Comparison of ENCODE assay signal across 8 cellular contexts in genomic region chr1:37476460-37477197, GRCh38. TPM values are rescaled to one million over a fixed set of nuclear protein-coding genes. Genes with fewer than 3 reads are reported as not detected.
DNase-seq lines count a peak whose midpoint lies in the region; ATAC-seq, FAIRE-seq and TF ChIP-seq lines count a peak whose summit lies in the region.

No MANE protein-coding gene starts in this region.

- peaks cover 72% of the 10 kb centered on the region for H3K4me1 Mint-ChIP-seq in brain
- H3K4me1 Mint-ChIP-seq in stimulated activated naive B cell treated with anti-CD40 and anti-IgM and Interleukin-4, amounts not matched to agents 10 μg/mL and 1 μg/mL and 100 μg/mL, for 72 hours = peaks cover 53 to 86% of the 10 kb centered on the region in 2 donors

- intact Hi-C loops in kidney (cut with DNase I) = no loop called here

- no peaks in the 10 kb centered on the region for H3K36me3 Mint-ChIP-seq in brain
- H3K36me3 Mint-ChIP-seq in stimulated activated naive B cell treated with anti-CD40 and anti-IgM and Interleukin-4, amounts not matched to agents 10 μg/mL and 1 μg/mL and 100 μg/mL, for 72 hours = peaks cover 56 to 58% of the 10 kb centered on the region in 2 donors

- peaks cover 19% of the 10 kb centered on the region for H3K36me3 ChIP-seq in ES-I3 (ENCODE audit: insufficient read depth, low read length)
- H3K36me3 ChIP-seq in Loucy (ENCODE audit: insufficient read depth, low read length) = peaks cover 16% of the 10 kb centered on the region; the same call in 1 of the 2 replicates
- peaks cover 20 to 33% of the 10 kb centered on the region in 2 donors for H3K36me3 ChIP-seq in kidney (ENCODE audit: control insufficient read depth in 1 of 2, insufficient read depth in 2 of 2, low read length in 2 of 2)

- 0 out of 2 replicates have a peak, but pooled peaks cover 3% of the 10 kb centered on the region for H3F3A ChIP-seq in Loucy (ENCODE audit: low read depth)

- H3K27me3 Mint-ChIP-seq in brain = peaks cover 4% of the 10 kb centered on the region
- H3K27me3 Mint-ChIP-seq in stimulated activated naive B cell treated with anti-CD40 and anti-IgM and Interleukin-4, amounts not matched to agents 10 μg/mL and 1 μg/mL and 100 μg/mL, for 72 hours = peaks cover 4 to 9% of the 10 kb centered on the region in 2 donors

- no peak for TF ChIP-seq CTCF in Loucy (conservative IDR thresholded peaks at IDR 0.05; ENCODE audit: low read length)
- TF ChIP-seq CTCF in brain (conservative IDR thresholded peaks at IDR 0.05) = no peak
- TF ChIP-seq CTCF in kidney (IDR thresholded peaks at IDR 0.05; ENCODE audit: borderline replicate concordance, extremely low read depth, insufficient read depth) = no peak

- H3K27ac ChIP-seq in kidney (ENCODE audit: low read depth in 2 of 2, low read length in 2 of 2) = peak overlapping the region; percentile 92 to 97

- in situ Hi-C loops in KBM-7 (cut with MboI; ENCODE audit: low pct_unique_long_range_greater_than_20kb, low sequenced_read_pairs) = no loop called here

- peak overlapping the region; percentile 28; the same call in 1 of the 2 replicates for H3K9ac ChIP-seq in ES-I3 (ENCODE audit: low read depth, low read length)
- peak overlapping the region; percentile 90 for H3K9ac ChIP-seq in Loucy (ENCODE audit: low read depth, low read length, poor library complexity, severe bottlenecking)
- H3K9ac ChIP-seq in kidney (ENCODE audit: low read length in 2 of 2) = peak overlapping the region; percentile 96 to 99

- H3K9me3 ChIP-seq in ES-I3 (ENCODE audit: control insufficient read depth, insufficient read depth, low read length) (no peaks in the 10 kb centered on the region), Loucy (ENCODE audit: insufficient read depth, low read depth, low read length) (no peaks in the 10 kb centered on the region), kidney (ENCODE audit: control insufficient read depth in 1 of 2, low read length in 2 of 2) (no peaks in the 10 kb centered on the region)

- H3K27ac Mint-ChIP-seq in brain = peak overlapping the region in 4 of 5 experiments; percentile 72 to 91 (median 87)
- peak overlapping the region; percentile 97 for H3K27ac Mint-ChIP-seq in stimulated activated naive B cell treated with anti-CD40 and anti-IgM and Interleukin-4, amounts not matched to agents 10 μg/mL and 1 μg/mL and 100 μg/mL, for 72 hours

- H4K20me1 ChIP-seq in Loucy (ENCODE audit: insufficient read depth, low read length, poor library complexity, severe bottlenecking) = peaks cover 60% of the 10 kb centered on the region

- peak overlapping the region; percentile 98 for H3K4me3 ChIP-seq in Loucy (ENCODE audit: low read length, poor library complexity, severe bottlenecking)
- peak overlapping the region; percentile 96 for H3K4me3 ChIP-seq in kidney (ENCODE audit: low read length in 2 of 2)

- peak in 1 of 2 donors; percentile 0 for ATAC-seq in stimulated activated naive B cell treated with anti-CD40 and anti-IgM and Interleukin-4, amounts not matched to agents 10 μg/mL and 1 μg/mL and 100 μg/mL, for 72 hours (replicated peaks)
- no peak for ATAC-seq in HG03196 (IDR thresholded peaks at IDR 0.05; ENCODE audit: unreplicated experiment)

- H3K27me3 ChIP-seq in Loucy (ENCODE audit: insufficient read depth, low read length, poor library complexity, severe bottlenecking) = no peaks in the 10 kb centered on the region

- peaks cover 60% of the 10 kb centered on the region for H3K4me1 ChIP-seq in ES-I3 (ENCODE audit: insufficient read depth, low read length)
- H3K4me1 ChIP-seq in Loucy (ENCODE audit: insufficient read depth, low read length, poor library complexity, severe bottlenecking) = peaks cover 79% of the 10 kb centered on the region
- H3K4me1 ChIP-seq in kidney (ENCODE audit: control insufficient read depth in 1 of 2, insufficient read depth in 1 of 2, low read depth in 1 of 2, low read length in 2 of 2) = peaks cover 44 to 75% of the 10 kb centered on the region in 2 donors

- H3K9me3 Mint-ChIP-seq in brain = peaks cover 0 to 4% (median 0%) of the 10 kb centered on the region in 5 experiments
- no peaks in the 10 kb centered on the region for H3K9me3 Mint-ChIP-seq in stimulated activated naive B cell treated with anti-CD40 and anti-IgM and Interleukin-4, amounts not matched to agents 10 μg/mL and 1 μg/mL and 100 μg/mL, for 72 hours

- no peak for FAIRE-seq in kidney (lab: Jason Lieb, UNC)

- H2AFZ ChIP-seq in Loucy (ENCODE audit: low read length) = no peak overlapping the region

- peaks cover 90% of the 10 kb centered on the region for H3K79me2 ChIP-seq in Loucy (ENCODE audit: insufficient read depth, low read length)

- H3K4me3 Mint-ChIP-seq in brain = peak overlapping the region; percentile 60 to 89 (median 80)
- H3K4me3 Mint-ChIP-seq in stimulated activated naive B cell treated with anti-CD40 and anti-IgM and Interleukin-4, amounts not matched to agents 10 μg/mL and 1 μg/mL and 100 μg/mL, for 72 hours = peak overlapping the region; percentile 90 to 96

- H3K4me2 ChIP-seq in Loucy (ENCODE audit: low read depth, low read length, poor library complexity, severe bottlenecking) = peak overlapping the region; percentile 93

- DNase-seq in kidney (peak; percentile 90), DMS79 treated with DMSO at 0.1 percent for 48 hours (lab: John Stamatoyannopoulos, UW) (no peak), KBM-7 (no peak)
- DNase-seq in stimulated activated naive B cell treated with anti-CD40 and anti-IgM and Interleukin-4, amounts not matched to agents 10 μg/mL and 1 μg/mL and 100 μg/mL, for 72 hours = no peak

- H3K9me2 ChIP-seq in Loucy (replicated peaks; ENCODE audit: low read depth, low read length) = no peaks in the 10 kb centered on the region

RNA-seq across cellular contexts. Expression of gene ZC3H12A, which starts 2.2 kb away (rescaled TPM):
- polyA plus RNA-seq in brain (ENCODE audit: insufficient read depth, low read depth, low replicate concordance) (0.27 TPM), kidney (ENCODE audit: insufficient read depth, low read depth, low replicate concordance) (3.8 TPM)
- 21.1 TPM for total RNA-seq in kidney

RNA-seq across cellular contexts. Expression of gene MEAF6, which starts 37.9 kb away (rescaled TPM):
- polyA plus RNA-seq in brain (ENCODE audit: insufficient read depth, low read depth, low replicate concordance) = 129 TPM
- 65.8 TPM for total RNA-seq in kidney
- polyA plus RNA-seq in kidney (ENCODE audit: insufficient read depth, low read depth, low replicate concordance) = 45.7 TPM

Comparison
In these comparisons a context has a peak if more than half of its experiments do, and no peak if none do; other contexts are left out.
1. H3K9ac ChIP-seq: peak in every context shown above with its lines; median percentile 98 in kidney; 90 in Loucy; 28 in ES-I3.